In the genomic region with DNA sequence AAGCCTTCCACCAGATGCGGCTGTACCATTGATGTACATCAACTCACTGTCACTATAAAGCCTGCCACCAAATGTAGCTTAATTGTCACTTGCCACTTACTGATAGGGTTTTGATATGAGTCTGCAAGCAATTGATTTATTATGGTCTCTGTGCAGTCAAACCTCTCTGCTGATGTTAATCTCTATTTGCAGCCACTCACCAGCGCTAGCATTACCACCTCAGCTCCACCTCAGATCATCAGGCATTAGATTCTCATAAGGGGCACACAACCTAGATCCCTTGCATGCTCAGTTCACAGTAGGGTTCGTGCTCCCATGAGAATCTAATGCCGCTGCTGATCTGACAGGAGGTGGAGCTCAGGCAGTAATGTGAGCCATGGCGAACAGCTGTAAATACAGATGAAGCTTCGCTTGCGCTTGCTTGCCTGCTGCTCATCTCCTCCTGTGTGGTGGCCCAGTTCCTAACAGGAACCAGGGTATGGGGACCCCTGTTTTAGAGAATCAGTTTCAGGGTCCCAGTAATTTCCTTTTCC, we compare ENCODE assay signal across 1 cellular context. TPM values are rescaled to one million over a fixed set of nuclear protein-coding genes. Genes with fewer than 3 reads are reported as not detected.
"Had no signal": no experiment of that assay in that cellular context is flagged by ENCODE, and none has a peak within 500 bp of the region (broad histone marks: within the 10 kb centered on the region; RNA-seq: fewer than 3 reads in every experiment).

No MANE protein-coding gene starts in this region.

RNA-seq across cellular contexts. Expression of a gene that starts 26.7 kb away (rescaled TPM):
- polyA plus RNA-seq: immature natural killer cell had no signal
